Comparison of ENCODE assay signal across 18 cellular contexts in the genomic region with DNA sequence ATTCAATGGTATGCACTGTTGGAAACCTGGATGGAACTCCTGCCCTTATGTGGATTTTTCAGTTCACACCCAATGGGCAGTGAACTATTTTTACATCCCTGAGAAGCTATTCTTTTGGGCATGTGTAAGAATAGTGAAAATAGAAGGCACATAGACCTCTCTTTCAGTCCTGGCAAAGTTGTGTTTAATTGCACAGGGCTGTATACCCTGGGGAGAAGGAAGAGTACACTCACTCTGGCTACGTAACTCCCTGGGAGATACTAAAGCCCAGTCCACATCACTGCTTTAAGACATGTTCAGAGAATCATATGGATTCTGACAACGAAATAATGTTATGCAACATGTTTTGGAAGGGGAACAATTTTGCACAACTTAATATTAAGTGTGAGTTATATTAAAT.
DNase-seq lines count a peak whose midpoint lies in the region; ATAC-seq lines count a peak whose summit lies in the region.
"Had no signal": no experiment of that assay in that cellular context is flagged by ENCODE, and none has a peak within 500 bp of the region (broad histone marks: within the 10 kb centered on the region; RNA-seq: fewer than 3 reads in every experiment).

No MANE protein-coding gene starts in this region.

- WGBS in neuronal stem cell (ENCODE audit: extremely low coverage in 2 of 2, insufficient read length in 2 of 2, insufficient replicate concordance in 1 of 2), 2 donors: no CpG with 5 or more reads among the region's 2 CpGs

- no peak overlapping the region for H3K27ac ChIP-seq in neuronal stem cell (replicated peaks; ENCODE audit: low read length)
- H3K27ac ChIP-seq: breast epithelium, SK-N-MC had no signal

- H2AK5ac ChIP-seq in neuronal stem cell (ENCODE audit: low read depth, low read length): no peak overlapping the region

- H3K4me3 ChIP-seq in neuronal stem cell (ENCODE audit: low read length in 2 of 2): peak overlapping the region in 1 of 2 donors; percentile 39
- H3K4me3 ChIP-seq: breast epithelium, SK-N-MC had no signal

- H3K9ac ChIP-seq in neuronal stem cell (ENCODE audit: low read depth, low read length, poor library complexity): no peak overlapping the region

- H2BK5ac ChIP-seq in neuronal stem cell (ENCODE audit: low read length): no peak overlapping the region

- H2AFZ ChIP-seq in neuronal stem cell (ENCODE audit: low read length): peak overlapping the region; percentile 80

- no peak overlapping the region for H3K18ac ChIP-seq in neuronal stem cell (ENCODE audit: low read length)

- no peak overlapping the region for H3K4me3 Mint-ChIP-seq in activated CD4-positive, alpha-beta memory T cell treated with anti-CD3 and anti-CD28 coated beads, Interleukin-2, amount 10 ng/mL, durations not matched to agents 7 days and 5 days
- H3K4me3 Mint-ChIP-seq in activated CD4-positive, alpha-beta memory T cell treated with anti-CD3 and anti-CD28 coated beads for 36 hours: no peak overlapping the region
- peak overlapping the region in 1 of 2 donors; percentile 74 for H3K4me3 Mint-ChIP-seq in effector memory CD8-positive, alpha-beta T cell
- H3K4me3 Mint-ChIP-seq: naive thymus-derived CD4-positive, alpha-beta T cell had no signal

- intact Hi-C loops in activated CD4-positive, alpha-beta memory T cell treated with anti-CD3 and anti-CD28 coated beads for 36 hours (cut with micrococcal nuclease): no loop called here

- H3K14ac ChIP-seq in neuronal stem cell (ENCODE audit: low read length): no peak overlapping the region

- no peaks in the 10 kb centered on the region for H3K9me3 ChIP-seq in neuronal stem cell (replicated peaks in 1 of 2; ENCODE audit: control insufficient read depth in 2 of 2, insufficient read depth in 1 of 2, low read depth in 1 of 2, low read length in 2 of 2)
- H3K9me3 ChIP-seq: breast epithelium had no signal

- no peak overlapping the region for H3K4ac ChIP-seq in neuronal stem cell (ENCODE audit: low read length)

- H3K27ac Mint-ChIP-seq in activated CD4-positive, alpha-beta memory T cell treated with anti-CD3 and anti-CD28 coated beads, Interleukin-2, amount 10 ng/mL, durations not matched to agents 7 days and 5 days: peak overlapping the region; percentile 92
- no peak overlapping the region for H3K27ac Mint-ChIP-seq in activated CD4-positive, alpha-beta memory T cell treated with anti-CD3 and anti-CD28 coated beads for 36 hours
- H3K27ac Mint-ChIP-seq in effector memory CD8-positive, alpha-beta T cell: peak overlapping the region; percentile 92 to 99
- H3K27ac Mint-ChIP-seq: memory B cell, progenitor cell of endocrine pancreas had no signal

- H3K4me2 ChIP-seq in neuronal stem cell (ENCODE audit: insufficient read depth, low read length, poor library complexity, severe bottlenecking): no peak overlapping the region

- H2BK15ac ChIP-seq in neuronal stem cell (ENCODE audit: low read length): no peak overlapping the region

- H3K4me1 Mint-ChIP-seq in activated CD4-positive, alpha-beta memory T cell treated with anti-CD3 and anti-CD28 coated beads, Interleukin-2, amount 10 ng/mL, durations not matched to agents 7 days and 5 days: peaks cover 53% of the 10 kb centered on the region
- H3K4me1 Mint-ChIP-seq in activated CD4-positive, alpha-beta memory T cell treated with anti-CD3 and anti-CD28 coated beads for 36 hours (ENCODE audit: low read depth): peaks cover 8% of the 10 kb centered on the region
- peaks cover 7 to 20% of the 10 kb centered on the region in 2 donors for H3K4me1 Mint-ChIP-seq in effector memory CD8-positive, alpha-beta T cell (ENCODE audit: low read depth in 2 of 2)
- H3K4me1 Mint-ChIP-seq: memory B cell had no signal

- peaks cover 6% of the 10 kb centered on the region for H3K9me3 Mint-ChIP-seq in activated CD4-positive, alpha-beta memory T cell treated with anti-CD3 and anti-CD28 coated beads, Interleukin-2, amount 10 ng/mL, durations not matched to agents 7 days and 5 days
- H3K9me3 Mint-ChIP-seq in activated CD4-positive, alpha-beta memory T cell treated with anti-CD3 and anti-CD28 coated beads for 36 hours: no peaks in the 10 kb centered on the region
- H3K9me3 Mint-ChIP-seq in effector memory CD8-positive, alpha-beta T cell: no peaks in the 10 kb centered on the region
- H3K9me3 Mint-ChIP-seq: memory B cell, WTC11 had no signal

- H3K23ac ChIP-seq in neuronal stem cell (ENCODE audit: low read depth, low read length, poor library complexity): no peak overlapping the region

- no peak overlapping the region for H4K91ac ChIP-seq in neuronal stem cell (ENCODE audit: low read depth, low read length, poor library complexity)

- peaks cover 0 to 15% (median 0%) of the 10 kb centered on the region in 3 experiments for H3K27me3 ChIP-seq in neuronal stem cell (ENCODE audit: control insufficient read depth in 3 of 3, insufficient read depth in 3 of 3, low read depth in 1 of 3, low read length in 3 of 3)
- H3K27me3 ChIP-seq: breast epithelium had no signal

- H2BK12ac ChIP-seq in neuronal stem cell (ENCODE audit: low read length): no peak overlapping the region

- H3K27me3 Mint-ChIP-seq in activated CD4-positive, alpha-beta memory T cell treated with anti-CD3 and anti-CD28 coated beads, Interleukin-2, amount 10 ng/mL, durations not matched to agents 7 days and 5 days: no peaks in the 10 kb centered on the region
- no peaks in the 10 kb centered on the region for H3K27me3 Mint-ChIP-seq in activated CD4-positive, alpha-beta memory T cell treated with anti-CD3 and anti-CD28 coated beads for 36 hours
- H3K27me3 Mint-ChIP-seq in effector memory CD8-positive, alpha-beta T cell: no peaks in the 10 kb centered on the region
- H3K27me3 Mint-ChIP-seq: memory B cell; naive thymus-derived CD4-positive, alpha-beta T cell; progenitor cell of endocrine pancreas had no signal

- no peak for ATAC-seq in effector memory CD8-positive, alpha-beta T cell (replicated peaks)
- ATAC-seq in HG03469 (IDR thresholded peaks at IDR 0.05; ENCODE audit: unreplicated experiment) (no peak), HG03135 (IDR thresholded peaks at IDR 0.05; ENCODE audit: unreplicated experiment) (no peak)
- ATAC-seq: HepG2; naive thymus-derived CD4-positive, alpha-beta T cell had no signal

- peaks cover 12% of the 10 kb centered on the region for H3K36me3 Mint-ChIP-seq in activated CD4-positive, alpha-beta memory T cell treated with anti-CD3 and anti-CD28 coated beads, Interleukin-2, amount 10 ng/mL, durations not matched to agents 7 days and 5 days (ENCODE audit: low read depth)
- no peaks in the 10 kb centered on the region for H3K36me3 Mint-ChIP-seq in activated CD4-positive, alpha-beta memory T cell treated with anti-CD3 and anti-CD28 coated beads for 36 hours
- H3K36me3 Mint-ChIP-seq in effector memory CD8-positive, alpha-beta T cell (ENCODE audit: insufficient read depth): no peaks in the 10 kb centered on the region
- H3K36me3 Mint-ChIP-seq: memory B cell, WTC11 had no signal

- no peaks in the 10 kb centered on the region for H3K79me1 ChIP-seq in neuronal stem cell (ENCODE audit: low read depth, low read length)

- CTCF ChIA-PET in activated CD4-positive, alpha-beta memory T cell treated with anti-CD3 and anti-CD28 coated beads, Interleukin-2, amount 10 ng/mL, durations not matched to agents 7 days and 5 days (lab: Charles Lee): interaction anchor here (0.6 to 4.2 kb wide), 3 partner anchors 10 to 1536 kb away, joined by 3 to 19 read pairs (median 3); no protein-coding TSS in a partner anchor
- CTCF ChIA-PET in activated CD4-positive, alpha-beta memory T cell treated with anti-CD3 and anti-CD28 coated beads for 36 hours (lab: Charles Lee): no interaction called here

- no peaks in the 10 kb centered on the region for H3K36me3 ChIP-seq in neuronal stem cell (replicated peaks in 1 of 2; ENCODE audit: control insufficient read depth in 2 of 2, insufficient read depth in 2 of 2, low read length in 2 of 2)
- H3K36me3 ChIP-seq: breast epithelium had no signal

- POLR2A ChIA-PET in activated CD4-positive, alpha-beta memory T cell treated with anti-CD3 and anti-CD28 coated beads, Interleukin-2, amount 10 ng/mL, durations not matched to agents 7 days and 5 days (lab: Charles Lee): interaction anchor here (3.1 kb wide), 1 partner anchor 10 kb away, joined by 18 read pairs; no protein-coding TSS in a partner anchor
- POLR2A ChIA-PET in activated CD4-positive, alpha-beta memory T cell treated with anti-CD3 and anti-CD28 coated beads for 36 hours (lab: Charles Lee): no interaction called here

- H3K4me1 ChIP-seq in neuronal stem cell (ENCODE audit: control insufficient read depth in 2 of 2, insufficient read depth in 1 of 2, low read depth in 1 of 2, low read length in 2 of 2): peaks cover 4 to 27% of the 10 kb centered on the region in 2 donors
- H3K4me1 ChIP-seq: breast epithelium had no signal

- no peak overlapping the region for H2BK120ac ChIP-seq in neuronal stem cell (ENCODE audit: low read depth, low read length)

- no peak for DNase-seq in activated CD4-positive, alpha-beta memory T cell treated with anti-CD3 and anti-CD28 coated beads, Interleukin-2, amount 10 ng/mL, durations not matched to agents 7 days and 5 days
- DNase-seq in activated CD4-positive, alpha-beta memory T cell treated with anti-CD3 and anti-CD28 coated beads for 36 hours: no peak
- DNase-seq in NCI-H146 treated with DMSO at 0.1 percent for 48 hours (lab: John Stamatoyannopoulos, UW; ENCODE audit: unreplicated experiment) (peak; percentile 46), neuronal stem cell (ENCODE audit: low spot score) (no peak), NOMO-1 treated with dmso at 0.1 percent for 144 hours (lab: John Stamatoyannopoulos, UW; ENCODE audit: unreplicated experiment) (no peak)
- DNase-seq in effector memory CD8-positive, alpha-beta T cell: no peak
- DNase-seq: activated CD4-positive, alpha-beta T cell treated with anti-CD3 and anti-CD28 coated beads, Interleukin-2, amount 50 U/mL, for 4 hours; activated T-cell treated with anti-CD3 and anti-CD28 coated beads, Interleukin-2, amount 50 U/mL, for 1 hour; cortex of kidney; naive thymus-derived CD4-positive, alpha-beta T cell had no signal

- no peak overlapping the region for H4K8ac ChIP-seq in neuronal stem cell (ENCODE audit: low read depth, low read length)
